ENCODE assay signal across 8 cellular contexts in genomic region chr1:87084247-87084836, GRCh38.
DNase-seq lines count a peak whose midpoint lies in the region; ATAC-seq and TF ChIP-seq lines count a peak whose summit lies in the region.

No MANE protein-coding gene starts in this region.

- H3K27me3 ChIP-seq in Caco-2 (replicated peaks; ENCODE audit: control insufficient read depth, insufficient read depth, low read length) = no peaks in the 10 kb centered on the region
- H3K27me3 ChIP-seq in dorsolateral prefrontal cortex = no peaks in the 10 kb centered on the region
- H3K27me3 ChIP-seq in neural progenitor cell = no peaks in the 10 kb centered on the region

- peak; percentile 51 for ATAC-seq in HG02981 (IDR thresholded peaks at IDR 0.05; ENCODE audit: unreplicated experiment)
- no peak for ATAC-seq in GM19463 (IDR thresholded peaks at IDR 0.05; ENCODE audit: unreplicated experiment)
- no peak for ATAC-seq in HG02973 (IDR thresholded peaks at IDR 0.05; ENCODE audit: unreplicated experiment)

- H3K36me3 ChIP-seq in Caco-2 (ENCODE audit: control insufficient read depth, insufficient read depth, low read length) = no peaks in the 10 kb centered on the region
- no peaks in the 10 kb centered on the region for H3K36me3 ChIP-seq in neural progenitor cell

- POLR2A ChIA-PET in Caco-2 (lab: Charles Lee) = no interaction called here

- H3K4me3 ChIP-seq in Caco-2 (ENCODE audit: low read depth, low read length) (no peak overlapping the region), dorsolateral prefrontal cortex (no peak overlapping the region), neural progenitor cell (no peak overlapping the region)

- no peaks in the 10 kb centered on the region for H3K9me3 ChIP-seq in Caco-2
- no peaks in the 10 kb centered on the region for H3K9me3 ChIP-seq in neural progenitor cell (ENCODE audit: low read depth)

- no TSS peak for BruUV-seq in Caco-2 (replicated peaks; lab: Mats Ljungman, UMichigan)

- H3K27me3 Mint-ChIP-seq in Caco-2 (ENCODE audit: insufficient read depth, unreplicated experiment) (no peaks in the 10 kb centered on the region), neural progenitor cell (ENCODE audit: insufficient read depth, low read depth) (no peaks in the 10 kb centered on the region)

- H3K4me1 ChIP-seq in Caco-2 (no peaks in the 10 kb centered on the region), neural progenitor cell (peaks cover 24% of the 10 kb centered on the region)

- peaks cover 7% of the 10 kb centered on the region for H3K36me3 Mint-ChIP-seq in Caco-2 (ENCODE audit: insufficient read depth, unreplicated experiment)
- no peaks in the 10 kb centered on the region for H3K36me3 Mint-ChIP-seq in neural progenitor cell

- CTCF ChIA-PET in Caco-2 (lab: Charles Lee) = interaction anchor here (1.4 kb wide), 1 partner anchor 303 kb away, joined by 3 read pairs; no protein-coding TSS in a partner anchor

- H3K4me1 Mint-ChIP-seq in Caco-2 (ENCODE audit: low read depth, unreplicated experiment) (no peaks in the 10 kb centered on the region), neural progenitor cell (no peaks in the 10 kb centered on the region)

- H3K27ac ChIP-seq in dorsolateral prefrontal cortex = no peak overlapping the region
- no peak overlapping the region for H3K27ac ChIP-seq in neural progenitor cell

- intact Hi-C loops in Caco-2 (cut with micrococcal nuclease; ENCODE audit: unreplicated experiment) = loop anchor here (1.0 to 10.0 kb wide), 4 partner anchors 119 to 380 kb away; partner anchors contain the start of gene SH3GLB1
- intact Hi-C loops in dorsolateral prefrontal cortex (cut with DNase I) = loop anchor here (5.0 to 10.0 kb wide), 4 partner anchors 170 to 380 kb away; partner anchors contain the start of genes HS2ST1 (in 1 of the 2), SELENOF (in 1 of the 2) and SH3GLB1 (in 1 of the 2)

- H3K27ac Mint-ChIP-seq in Caco-2 (ENCODE audit: unreplicated experiment) = no peak overlapping the region
- H3K27ac Mint-ChIP-seq in neural progenitor cell = no peak overlapping the region

- DNase-seq in Caco-2 (no peak), NOMO-1 treated with DMSO at 0.1 percent for 48 hours (lab: John Stamatoyannopoulos, UW; ENCODE audit: unreplicated experiment) (peak; percentile 15), dorsolateral prefrontal cortex (no peak), neural progenitor cell (ENCODE audit: low spot score) (peak; percentile 12)
- DNase-seq in activated CD4-positive, alpha-beta T cell treated with anti-CD3 and anti-CD28 coated beads, Interleukin-2, amount 50 U/mL, for 48 hours = no peak

- H3K79me2 ChIP-seq in neural progenitor cell (ENCODE audit: low read depth) = peaks cover 3% of the 10 kb centered on the region

- H3F3A ChIP-seq in neural progenitor cell (ENCODE audit: low read depth) = peaks cover 20% of the 10 kb centered on the region

- no peak overlapping the region for H3K4me3 Mint-ChIP-seq in Caco-2 (ENCODE audit: unreplicated experiment)
- no peak overlapping the region for H3K4me3 Mint-ChIP-seq in neural progenitor cell

- no peaks in the 10 kb centered on the region for H3K9me3 Mint-ChIP-seq in Caco-2 (ENCODE audit: unreplicated experiment)
- no peaks in the 10 kb centered on the region for H3K9me3 Mint-ChIP-seq in neural progenitor cell

- H3K4me2 ChIP-seq in neural progenitor cell = no peak overlapping the region

- no peak overlapping the region for H2AFZ ChIP-seq in neural progenitor cell (replicated peaks)

- no peaks in the 10 kb centered on the region for H4K20me1 ChIP-seq in neural progenitor cell (ENCODE audit: low read depth)

- peak; percentile 5 to 29 for TF ChIP-seq CTCF in Caco-2 (IDR thresholded peaks at IDR 0.05; ENCODE audit: insufficient read depth in 1 of 2, low read depth in 1 of 2, low read length in 1 of 2, severe bottlenecking in 1 of 2, unreplicated experiment in 1 of 2)
- peak; percentile 38 to 85 (median 66) for TF ChIP-seq CTCF in dorsolateral prefrontal cortex (IDR thresholded peaks at IDR 0.05 in 54 of 56, conservative IDR thresholded peaks at IDR 0.05 in 2 of 56; ENCODE audit: low read depth in 1 of 56, partially characterized antibody in 56 of 56)
- TF ChIP-seq CTCF in neural progenitor cell (IDR thresholded peaks at IDR 0.05) = peak; percentile 61

- H3K9ac ChIP-seq in neural progenitor cell = no peak overlapping the region

Comparison
In these comparisons a context has a peak if more than half of its experiments do, and no peak if none do; other contexts are left out.
1. DNase-seq: peak in NOMO-1 treated with DMSO at 0.1 percent for 48 hours (single experiment) and neural progenitor cell (single experiment); none in Caco-2 (0 of 2), dorsolateral prefrontal cortex (0 of 10) and activated CD4-positive, alpha-beta T cell treated with anti-CD3 and anti-CD28 coated beads, Interleukin-2, amount 50 U/mL, for 48 hours (0 of 2).
2. Peak in every context shown above with its lines, with median percentiles within 50 percentile points of each other: CTCF ChIP-seq.